ENCODE assay signal across 1 cellular context in the genomic region with DNA sequence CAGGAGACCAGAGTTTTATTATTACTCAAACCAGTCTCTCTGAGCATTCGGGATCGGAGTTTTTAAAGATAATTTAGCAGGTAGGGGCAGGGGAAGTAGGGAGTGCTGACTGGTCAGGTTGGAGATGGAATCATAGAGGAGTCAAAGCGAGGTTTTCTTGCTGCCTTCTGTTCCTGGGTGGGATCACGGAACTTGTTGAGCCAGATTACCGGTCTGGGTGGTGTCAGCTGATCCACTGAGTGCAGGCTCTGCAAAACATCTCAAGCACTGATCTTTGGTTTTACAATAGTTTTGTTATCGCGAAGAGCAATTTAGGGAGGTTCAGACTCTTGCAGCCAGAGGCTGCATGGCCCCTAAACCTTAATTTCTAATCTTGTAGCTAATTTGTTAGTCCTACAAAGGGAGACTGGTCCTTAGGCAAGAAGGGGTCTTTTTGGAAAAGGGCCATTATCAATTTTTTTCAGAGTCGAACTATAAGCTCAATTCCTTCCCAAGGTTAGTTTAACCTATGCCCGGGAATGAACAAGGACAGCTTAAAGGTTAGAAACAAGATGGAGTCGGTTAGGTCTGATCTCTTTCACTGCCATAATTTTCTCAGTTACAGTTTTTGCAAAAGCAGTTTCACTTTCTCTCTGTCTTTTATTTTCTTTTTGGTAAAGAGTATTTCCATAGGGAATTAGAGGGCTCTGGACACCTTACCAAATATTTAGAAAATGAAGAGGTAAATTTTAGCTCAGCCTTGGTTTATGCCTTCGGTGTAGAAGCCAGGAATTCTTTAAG.
TF ChIP-seq lines count a peak whose summit lies in the region.

No MANE protein-coding gene starts in this region.

TF ChIP-seq in GM12878, 131 proteins besides CTCF, POLR2A, EP300 and RAD21 (continued from another document):
- peak; percentile 51; the same call in 1 of the 2 replicates for TF ChIP-seq ZNF592 (IDR thresholded peaks at IDR 0.05)
- TF ChIP-seq ZSCAN29 (IDR thresholded peaks at IDR 0.05): no peak
- no peak for TF ChIP-seq FOXM1 (IDR thresholded peaks at IDR 0.05; ENCODE audit: low read depth, low read length)
- no peak for TF ChIP-seq MEF2B (IDR thresholded peaks at IDR 0.05; ENCODE audit: partially characterized antibody, poor library complexity, severe bottlenecking)
- TF ChIP-seq TCF7 (IDR thresholded peaks at IDR 0.05; ENCODE audit: borderline replicate concordance): no peak
